In the genomic region with DNA sequence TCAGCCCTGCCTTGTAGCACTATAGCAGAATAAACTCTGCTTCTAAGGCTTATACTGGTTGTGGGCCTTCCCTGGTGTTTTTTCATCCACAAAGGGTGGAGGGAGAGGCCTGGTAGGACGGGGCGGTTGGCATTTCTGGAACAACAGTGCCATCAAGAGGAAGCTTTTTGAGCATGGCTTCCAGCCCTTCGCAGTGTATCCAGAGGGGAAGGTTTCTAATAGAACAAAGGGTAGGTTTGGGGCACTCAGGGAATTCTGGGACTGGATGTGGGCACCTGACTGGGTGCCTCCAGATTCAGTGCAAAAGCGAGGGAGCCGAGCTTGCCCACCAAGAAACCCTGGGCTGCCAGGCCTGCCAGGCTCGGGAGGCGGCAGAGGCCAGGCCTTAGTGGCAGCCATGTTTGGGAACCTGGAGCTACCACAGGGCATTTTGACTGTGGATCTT, we compare ENCODE assay signal across 8 cellular contexts.
A peak's percentile ranks its signal among the peaks of the same experiment; 100 is the strongest.
DNase-seq lines count a peak whose midpoint lies in the region; ATAC-seq and TF ChIP-seq lines count a peak whose summit lies in the region.

No MANE protein-coding gene starts in this region.

- H3K4me3 ChIP-seq in tibial nerve: no peak overlapping the region

- DNase-seq in NCI-H748 (lab: John Stamatoyannopoulos, UW; ENCODE audit: unreplicated experiment): peak; percentile 64
- no peak for DNase-seq in NCI-H748 treated with DMSO at 0.1 percent for 48 hours (lab: John Stamatoyannopoulos, UW)
- peak; percentile 83 for DNase-seq in HEK293T (ENCODE audit: extremely low spot score)
- DNase-seq in NCI-H1092 (lab: John Stamatoyannopoulos, UW): peak; percentile 91
- no peak for DNase-seq in activated B cell treated with CpG ODN at 0.5 μM for 24 hours
- peak; percentile 19 for DNase-seq in iris pigment epithelial cell (ENCODE audit: low read depth)
- peak in 1 of 2 donors; percentile 24 for DNase-seq in tibial nerve (ENCODE audit: low spot score in 2 of 2)

- H3K36me3 Mint-ChIP-seq in activated B cell treated with CpG ODN at 0.5 μM for 24 hours (ENCODE audit: low read depth): no peaks in the 10 kb centered on the region

- no peak for TF ChIP-seq POLR2A in tibial nerve (IDR thresholded peaks at IDR 0.05)

- POLR2A ChIA-PET in HEK293T (lab: Yijun Ruan, JAX) (interaction anchor here (1.6 kb wide), 1 partner anchor 9 kb away, joined by 3 read pairs; no protein-coding TSS in a partner anchor), activated B cell treated with CpG ODN at 0.5 μM for 24 hours (lab: Charles Lee) (no interaction called here)

- no peaks in the 10 kb centered on the region for H3K9me3 Mint-ChIP-seq in activated B cell treated with CpG ODN at 0.5 μM for 24 hours

- H3K4me1 Mint-ChIP-seq in activated B cell treated with CpG ODN at 0.5 μM for 24 hours: peaks cover 20% of the 10 kb centered on the region

- intact Hi-C loops in activated B cell treated with CpG ODN at 0.5 μM for 24 hours (cut with micrococcal nuclease): no loop called here

- H3K27me3 ChIP-seq in tibial nerve: no peaks in the 10 kb centered on the region

- peak in 1 of 2 donors; percentile 32 for TF ChIP-seq EP300 in tibial nerve (IDR thresholded peaks at IDR 0.05)

- 44 to 52% methylated on average over 5 to 7 of the region's 7 CpGs for WGBS in tibial nerve, 2 donors

- H3K27ac ChIP-seq in tibial nerve: peak overlapping the region in 1 of 4 donors; percentile 40

- H3K27me3 Mint-ChIP-seq in activated B cell treated with CpG ODN at 0.5 μM for 24 hours: no peaks in the 10 kb centered on the region

- no peak overlapping the region for H3K4me3 Mint-ChIP-seq in activated B cell treated with CpG ODN at 0.5 μM for 24 hours

- H3K27ac Mint-ChIP-seq in activated B cell treated with CpG ODN at 0.5 μM for 24 hours: no peak overlapping the region

- TF ChIP-seq CTCF in activated B cell treated with CpG ODN at 0.5 μM for 24 hours (IDR thresholded peaks at IDR 0.05) (no peak), tibial nerve (IDR thresholded peaks at IDR 0.05) (peak in 4 of 5 experiments; percentile 61 to 82 (median 71))

- no peaks in the 10 kb centered on the region for H3K4me1 ChIP-seq in tibial nerve

- ATAC-seq in activated B cell treated with CpG ODN at 0.5 μM for 24 hours (ENCODE audit: low read depth): peak; percentile 40
- no peak for ATAC-seq in GM19035 (IDR thresholded peaks at IDR 0.05; ENCODE audit: unreplicated experiment)

- no peaks in the 10 kb centered on the region for H3K9me3 ChIP-seq in tibial nerve

- CTCF ChIA-PET in HEK293T (lab: Yijun Ruan, JAX) (interaction anchor here (0.7 to 1.4 kb wide), 3 partner anchors 8 to 43 kb away, joined by 4 to 5 read pairs (median 4); no protein-coding TSS in a partner anchor), activated B cell treated with CpG ODN at 0.5 μM for 24 hours (lab: Charles Lee) (no interaction called here)

- H3K36me3 ChIP-seq in tibial nerve: no peaks in the 10 kb centered on the region

TF ChIP-seq in HEK293T, 16 proteins besides CTCF, POLR2A, EP300 and RAD21:
- TF ChIP-seq ZNF384 (IDR thresholded peaks at IDR 0.05): peak; percentile 100
- no peak for TF ChIP-seq TARDBP (IDR thresholded peaks at IDR 0.05)
- TF ChIP-seq ELF4 (IDR thresholded peaks at IDR 0.05): no peak
TF ChIP-seq in HEK293T: peak in this region for 1.

Comparison
In these comparisons a context has a peak if more than half of its experiments do, and no peak if none do; other contexts are left out.
1. DNase-seq: peak in NCI-H748 (single experiment), HEK293T (single experiment), NCI-H1092 (single experiment) and iris pigment epithelial cell (single experiment); none in NCI-H748 treated with DMSO at 0.1 percent for 48 hours (single experiment) and activated B cell treated with CpG ODN at 0.5 μM for 24 hours (single experiment).